In genomic region chr2:37156857-37157714, GRCh38 we compare ENCODE assay signal across 1 cellular context.
TF ChIP-seq lines count a peak whose summit lies in the region.

EIF2AK2 (minus strand) TSS chr2:37156980; CDS start chr2:37147806, 9,174 bp downstream.

TF ChIP-seq in neural cell, 6 proteins besides CTCF, POLR2A, EP300 and RAD21 (continued from another document):
- no peak for TF ChIP-seq REST (IDR thresholded peaks at IDR 0.05; ENCODE audit: borderline replicate concordance)
